ENCODE assay signal across 9 cellular contexts in genomic region chr5:35230043-35230611, GRCh38. TPM values are rescaled to one million over a fixed set of nuclear protein-coding genes. Genes with fewer than 3 reads are reported as not detected.
DNase-seq lines count a peak whose midpoint lies in the region; ATAC-seq and TF ChIP-seq lines count a peak whose summit lies in the region.
"Had no signal": no experiment of that assay in that cellular context is flagged by ENCODE, and none has a peak within 500 bp of the region (broad histone marks: within the 10 kb centered on the region; RNA-seq: fewer than 3 reads in every experiment).

PRLR (minus strand) TSS chr5:35230487; CDS start chr5:35089620, 140,867 bp downstream.

- peak; percentile 22 for ATAC-seq in GM19351 (IDR thresholded peaks at IDR 0.05; ENCODE audit: unreplicated experiment)
- ATAC-seq: HCT116 had no signal

- no peak within 1 kb of the TSS for H3K27ac ChIP-seq in ascending aorta

- intact Hi-C loops in ascending aorta (cut with DNase I) = no loop called here

- H3K4me3 ChIP-seq in ascending aorta (peak within 1 kb of the TSS; percentile 60 to 70), iPS-18c (ENCODE audit: insufficient read depth, low read depth, low read length) (peak within 1 kb of the TSS; percentile 40), skeletal muscle satellite cell (ENCODE audit: low read length) (peak within 1 kb of the TSS; percentile 54)

- H3K9ac ChIP-seq in skeletal muscle satellite cell (ENCODE audit: low read depth, low read length) = no peak within 1 kb of the TSS

- peaks cover 0 to 11% of the 10 kb centered on the region in 2 donors for H3K4me1 ChIP-seq in ascending aorta
- H3K4me1 ChIP-seq in skeletal muscle satellite cell (ENCODE audit: control insufficient read depth, insufficient read depth, low read length) = peaks cover 8% of the 10 kb centered on the region

- no peak for TF ChIP-seq CTCF in ascending aorta (IDR thresholded peaks at IDR 0.05)

- DNase-seq in AML-193 (lab: John Stamatoyannopoulos, UW) (peak; percentile 26 to 34), HuH-7 (ENCODE audit: low spot score) (peak; percentile 69), ascending aorta (ENCODE audit: low spot score in 2 of 2) (no peak), KBM-7 (no peak), NCI-H1048 (lab: John Stamatoyannopoulos, UW) (no peak)

- in situ Hi-C loops in KBM-7 (cut with MboI; ENCODE audit: low pct_unique_long_range_greater_than_20kb, low sequenced_read_pairs) = no loop called here

- no peaks in the 10 kb centered on the region for H3K27me3 ChIP-seq in ascending aorta
- peaks cover 74% of the 10 kb centered on the region for H3K27me3 ChIP-seq in skeletal muscle satellite cell (ENCODE audit: control insufficient read depth, insufficient read depth, low read length)

- no peaks in the 10 kb centered on the region for H3K36me3 ChIP-seq in ascending aorta
- H3K36me3 ChIP-seq in skeletal muscle satellite cell (ENCODE audit: insufficient read depth, low read length) = no peaks in the 10 kb centered on the region

- H3K9me3 ChIP-seq in ascending aorta (no peaks in the 10 kb centered on the region), iPS-18c (ENCODE audit: control insufficient read depth, insufficient read depth, low read length) (no peaks in the 10 kb centered on the region), skeletal muscle satellite cell (replicated peaks; ENCODE audit: low read length) (no peaks in the 10 kb centered on the region)

- H3K4me2 ChIP-seq in skeletal muscle satellite cell (ENCODE audit: low read length) = peak within 1 kb of the TSS; percentile 62

RNA-seq across cellular contexts. Expression of gene PRLR, which starts in this region (rescaled TPM):
- 0.43 TPM for total RNA-seq in ascending aorta
- total RNA-seq in skeletal muscle satellite cell (2012; rRNA removed) = 0.25 and 0.66 TPM in 2 replicates

Comparison
In these comparisons a context has a peak if more than half of its experiments do, and no peak if none do; other contexts are left out.
1. DNase-seq: peak in AML-193 (2 of 2) and HuH-7 (single experiment); none in ascending aorta (0 of 2), KBM-7 (single experiment) and NCI-H1048 (single experiment).
2. Peak in every context shown above with its lines, with median percentiles within 50 percentile points of each other: H3K4me3 ChIP-seq.